27 cellular contexts compared by ENCODE assay signal in genomic region chr1:241679404-241679803, GRCh38. TPM values are rescaled to one million over a fixed set of nuclear protein-coding genes. Genes with fewer than 3 reads are reported as not detected.
DNase-seq lines count a peak whose midpoint lies in the region; FAIRE-seq and TF ChIP-seq lines count a peak whose summit lies in the region.
"Had no signal": no experiment of that assay in that cellular context is flagged by ENCODE, and none has a peak within 500 bp of the region (broad histone marks: within the 10 kb centered on the region; RNA-seq: fewer than 3 reads in every experiment).

No MANE protein-coding gene starts in this region.

- H3K4me1 ChIP-seq in H9 (ENCODE audit: insufficient read depth, low read length) (no peaks in the 10 kb centered on the region), MM.1S (ENCODE audit: low read length) (peaks cover 37% of the 10 kb centered on the region), keratinocyte (ENCODE audit: control insufficient read depth, extremely low read depth, insufficient read depth, low read length) (no peaks in the 10 kb centered on the region)
- H3K4me1 ChIP-seq: A549, BE2C had no signal

- H3K36me3 ChIP-seq in MM.1S (replicated peaks; ENCODE audit: insufficient read depth, low read length) (no peaks in the 10 kb centered on the region), keratinocyte (ENCODE audit: control insufficient read depth in 2 of 2, extremely low read depth in 1 of 2, insufficient read depth in 2 of 2, low read length in 2 of 2) (no peaks in the 10 kb centered on the region), WERI-Rb-1 (no peaks in the 10 kb centered on the region)
- H3K36me3 ChIP-seq: BE2C; BLaER1 treated with 17β-estradiol and CSF1 and Interleukin-3, amounts not matched to agents 10 nM and 100 nM; HAP-1 had no signal

- dilution Hi-C loops in keratinocyte (cut with MboI; ENCODE audit: extremely low pct_ligation_motif_present, low sequenced_read_pairs) = no loop called here

- no peak overlapping the region for H2BK20ac ChIP-seq in H9 (ENCODE audit: low read depth, low read length, poor library complexity, severe bottlenecking)

- no peak overlapping the region for H2BK12ac ChIP-seq in H9 (ENCODE audit: insufficient read length, low read depth, low read length)

- POLR2A ChIA-PET in HEK293T (lab: Yijun Ruan, JAX) = interaction anchor here (0.9 to 1.1 kb wide), 2 partner anchors 9 kb away, joined by 4 to 6 read pairs; no protein-coding TSS in a partner anchor

- peak; percentile 34 for DNase-seq in NCI-H82 (lab: John Stamatoyannopoulos, UW)
- DNase-seq in NCI-H82 treated with DMSO at 0.1 percent for 48 hours (lab: John Stamatoyannopoulos, UW; ENCODE audit: unreplicated experiment) = no peak
- DNase-seq in H9 = no peak
- DNase-seq in MM.1S = no peak
- no peak for DNase-seq in keratinocyte (ENCODE audit: low read depth, low spot score)
- no peak for DNase-seq in HEK293T (ENCODE audit: extremely low spot score)
- no peak for DNase-seq in WERI-Rb-1
- DNase-seq in anterior cingulate cortex (lab: John Stamatoyannopoulos, UW) = no peak
- DNase-seq: 8988T; ACHN; AML-193; BE2C; CD4-positive, alpha-beta T cell; CD8-positive, alpha-beta memory T cell; DMS 273 treated with DMSO at 0.1 percent for 48 hours; DMS79; EL; GDM1; GM23248 had no signal

- H3K4me1 Mint-ChIP-seq in H9 = no peaks in the 10 kb centered on the region
- H3K4me1 Mint-ChIP-seq: CD14-positive monocyte had no signal

- H2AFZ ChIP-seq in H9 (ENCODE audit: low read length) (no peak overlapping the region), MM.1S (ENCODE audit: low read length) (0 out of 2 replicates have a peak overlapping the region, but pooled peaks have one; percentile 7), keratinocyte (ENCODE audit: control insufficient read depth, low read length) (no peak overlapping the region)
- H2AFZ ChIP-seq: GM23248 had no signal

- TF ChIP-seq CTCF in H9 (conservative IDR thresholded peaks at IDR 0.05) (no peak), MM.1S (IDR thresholded peaks at IDR 0.05; ENCODE audit: low read length) (no peak), keratinocyte (optimal IDR thresholded peaks at IDR 0.05 in 1 of 3, IDR thresholded peaks at IDR 0.05 in 1 of 3, conservative IDR thresholded peaks at IDR 0.05 in 1 of 3; ENCODE audit: extremely low read depth in 1 of 3, insufficient read depth in 2 of 3, low read length in 3 of 3) (no peak), WERI-Rb-1 (IDR thresholded peaks at IDR 0.05; ENCODE audit: low read depth, low read length) (no peak)

- peak; percentile 41 for FAIRE-seq in keratinocyte (lab: Jason Lieb, UNC)
- FAIRE-seq: A549, D721Med, GM12878, GM19239 had no signal

- H3K27ac ChIP-seq in H9 (ENCODE audit: insufficient read length, low read depth, low read length) (no peak overlapping the region), MM.1S (ENCODE audit: low read length) (no peak overlapping the region), keratinocyte (ENCODE audit: control insufficient read depth, insufficient read depth, low read length) (no peak overlapping the region), WERI-Rb-1 (no peak overlapping the region)
- H3K27ac ChIP-seq: A549; BLaER1 treated with 17β-estradiol and CSF1 and Interleukin-3, amounts not matched to agents 10 nM and 100 nM; GM23248 had no signal

- no peaks in the 10 kb centered on the region for H3K9me1 ChIP-seq in keratinocyte (ENCODE audit: control insufficient read depth, extremely low read depth, insufficient read depth, low read length)

- no peak overlapping the region for H2BK120ac ChIP-seq in H9 (ENCODE audit: low read depth, low read length, poor library complexity, severe bottlenecking)

- H4K8ac ChIP-seq in H9 (replicated peaks; ENCODE audit: insufficient read length, low read depth, low read length) = no peak overlapping the region

- H3K14ac ChIP-seq in H9 (ENCODE audit: insufficient read depth, low read length) = no peak overlapping the region

- H3K4me3 ChIP-seq in MM.1S (ENCODE audit: low read length) = no peak overlapping the region
- no peak overlapping the region for H3K4me3 ChIP-seq in keratinocyte (ENCODE audit: control insufficient read depth in 2 of 3, extremely low read depth in 1 of 3, insufficient read depth in 2 of 3, low read depth in 1 of 3, low read length in 3 of 3)
- H3K4me3 ChIP-seq in WERI-Rb-1 (ENCODE audit: low read depth, low read length) = no peak overlapping the region
- H3K4me3 ChIP-seq: A549; BLaER1 treated with 17β-estradiol and CSF1 and Interleukin-3, amounts not matched to agents 10 nM and 100 nM; GM12878; GM23248; HAP-1 had no signal

- no peaks in the 10 kb centered on the region for H3K36me3 Mint-ChIP-seq in H9 (ENCODE audit: insufficient read depth in 1 of 3, low read depth in 3 of 3)
- H3K36me3 Mint-ChIP-seq: CD14-positive monocyte had no signal

- H2BK5ac ChIP-seq in H9 (ENCODE audit: insufficient read length, low read length) = no peak overlapping the region

- no peak overlapping the region for H2AK5ac ChIP-seq in H9 (ENCODE audit: insufficient read length, low read length)

- no peak overlapping the region for H3T11ph ChIP-seq in H9 (ENCODE audit: low read length)

- H3K27me3 ChIP-seq in H9 (ENCODE audit: insufficient read depth, low read length) (no peaks in the 10 kb centered on the region), MM.1S (replicated peaks; ENCODE audit: insufficient read depth, low read length) (no peaks in the 10 kb centered on the region), keratinocyte (ENCODE audit: control insufficient read depth, extremely low read depth, insufficient read depth, low read length) (no peaks in the 10 kb centered on the region), WERI-Rb-1 (ENCODE audit: insufficient read depth, low read depth, severe bottlenecking) (peaks cover 41% of the 10 kb centered on the region)
- H3K27me3 ChIP-seq: BLaER1 treated with 17β-estradiol and CSF1 and Interleukin-3, amounts not matched to agents 10 nM and 100 nM had no signal

- no peak overlapping the region for H3K18ac ChIP-seq in H9 (ENCODE audit: insufficient read length, low read depth, low read length)

- H3K9me2 ChIP-seq in MM.1S (replicated peaks; ENCODE audit: insufficient read depth, low read length) = no peaks in the 10 kb centered on the region

- no peak overlapping the region for H3K4me3 Mint-ChIP-seq in H9
- H3K4me3 Mint-ChIP-seq: CD14-positive monocyte; CD8-positive, alpha-beta memory T cell had no signal

- no peak overlapping the region for H2BK15ac ChIP-seq in H9 (ENCODE audit: low read depth, low read length)

- no peaks in the 10 kb centered on the region for H3K23me2 ChIP-seq in H9 (ENCODE audit: insufficient read length, low read depth, low read length, poor library complexity, severe bottlenecking)

- H3K23ac ChIP-seq in H9 (ENCODE audit: insufficient read length, low read depth, low read length) = no peak overlapping the region

- no CpG with 5 or more reads among the region's 4 CpGs for WGBS in H9 (ENCODE audit: extremely low coverage, insufficient read length, low lambda C conversion rate)

- H3K9me3 ChIP-seq in H9 (ENCODE audit: control insufficient read depth, low read depth, low read length) (no peaks in the 10 kb centered on the region), MM.1S (replicated peaks; ENCODE audit: insufficient read depth, low read length) (no peaks in the 10 kb centered on the region), keratinocyte (ENCODE audit: control insufficient read depth, low read depth, low read length) (no peaks in the 10 kb centered on the region), WERI-Rb-1 (ENCODE audit: severe bottlenecking) (peaks cover 4% of the 10 kb centered on the region)
- H3K9me3 ChIP-seq: A549; BE2C; BLaER1 treated with 17β-estradiol and CSF1 and Interleukin-3, amounts not matched to agents 10 nM and 100 nM; HAP-1 had no signal

- no peaks in the 10 kb centered on the region for H3K9me3 Mint-ChIP-seq in H9
- H3K9me3 Mint-ChIP-seq: CD4-positive, alpha-beta T cell had no signal

- no peak overlapping the region for H3K4ac ChIP-seq in H9 (ENCODE audit: low read depth, low read length)

- H3K79me2 ChIP-seq in H9 (ENCODE audit: insufficient read depth, low read length) = no peaks in the 10 kb centered on the region
- H3K79me2 ChIP-seq in MM.1S (ENCODE audit: low read length) = no peaks in the 10 kb centered on the region
- H3K79me2 ChIP-seq in keratinocyte (ENCODE audit: control insufficient read depth, insufficient read depth, low read length) = no peaks in the 10 kb centered on the region

- peak overlapping the region; percentile 70 for H3K56ac ChIP-seq in H9 (ENCODE audit: insufficient read length, low read depth, low read length)

- H3K79me1 ChIP-seq in H9 (ENCODE audit: insufficient read depth, low read depth, low read length, poor library complexity, severe bottlenecking) = no peaks in the 10 kb centered on the region

- CTCF ChIA-PET in HEK293T (lab: Yijun Ruan, JAX) = interaction anchor here (0.8 kb wide), 1 partner anchor 15 kb away, joined by 4 read pairs; no protein-coding TSS in a partner anchor

- H3K9ac ChIP-seq in H9 (ENCODE audit: extremely low read depth, insufficient read length, low read length) (no peak overlapping the region), MM.1S (ENCODE audit: low read length) (no peak overlapping the region), keratinocyte (ENCODE audit: control insufficient read depth, extremely low read depth, insufficient read depth, low read length) (no peak overlapping the region)
- H3K9ac ChIP-seq: BLaER1 treated with 17β-estradiol and CSF1 and Interleukin-3, amounts not matched to agents 10 nM and 100 nM; GM23248 had no signal

- no peak overlapping the region for H4K5ac ChIP-seq in H9 (ENCODE audit: insufficient read length, low read depth, low read length)

- H3K27ac Mint-ChIP-seq in H9 = no peak overlapping the region
- H3K27ac Mint-ChIP-seq: CD14-positive monocyte; CD4-positive, alpha-beta T cell; CD8-positive, alpha-beta memory T cell had no signal

- H3K27me3 Mint-ChIP-seq in H9 (ENCODE audit: low read depth) = no peaks in the 10 kb centered on the region
- H3K27me3 Mint-ChIP-seq: CD4-positive, alpha-beta T cell had no signal

- H3F3A ChIP-seq in MM.1S (ENCODE audit: insufficient read depth, low read length) = peaks cover 14% of the 10 kb centered on the region

- H4K91ac ChIP-seq in H9 (ENCODE audit: insufficient read length, low read depth, low read length) = no peak overlapping the region

- H3K4me2 ChIP-seq in H9 (ENCODE audit: insufficient read depth, insufficient read length, low read length) (no peak overlapping the region), MM.1S (ENCODE audit: low read depth, low read length) (0 out of 2 replicates have a peak overlapping the region, but pooled peaks have one; percentile 76), keratinocyte (ENCODE audit: control insufficient read depth, extremely low read depth, insufficient read depth, low read depth, low read length) (no peak overlapping the region)
- H3K4me2 ChIP-seq: A549; BLaER1 treated with 17β-estradiol and CSF1 and Interleukin-3, amounts not matched to agents 10 nM and 100 nM had no signal

- H4K20me1 ChIP-seq in H9 (ENCODE audit: control insufficient read depth, insufficient read depth, insufficient read length) = no peaks in the 10 kb centered on the region
- no peaks in the 10 kb centered on the region for H4K20me1 ChIP-seq in MM.1S (ENCODE audit: insufficient read depth, low read length)
- H4K20me1 ChIP-seq in keratinocyte (ENCODE audit: control insufficient read depth, extremely low read depth, insufficient read depth, low read length) = no peaks in the 10 kb centered on the region
- H4K20me1 ChIP-seq: BLaER1 treated with 17β-estradiol and CSF1 and Interleukin-3, amounts not matched to agents 10 nM and 100 nM had no signal

RNA-seq across cellular contexts. Expression of gene WDR64, which starts 27.3 kb away (rescaled TPM):
- total RNA-seq in H9 (2021) = not detected in 2 replicates
- not detected in 3 replicates for polyA plus RNA-seq in keratinocyte
- polyA plus RNA-seq in keratinocyte (2011; ENCODE audit: low read depth) = not detected
- polyA plus RNA-seq in keratinocyte (2011; cell fraction: cytosol; rRNA removed) = not detected in 2 replicates
- not detected in 2 replicates for polyA plus RNA-seq in keratinocyte (2011; cell fraction: nucleus; rRNA removed)
- not detected in 2 replicates for polyA plus RNA-seq in keratinocyte (2012; ENCODE audit: low replicate concordance)
- not detected in 3 replicates for polyA minus RNA-seq in keratinocyte
- not detected for polyA minus RNA-seq in keratinocyte (2011; cell fraction: cytosol; rRNA and poly(A)+ RNA removed)
- not detected in 2 replicates for polyA minus RNA-seq in keratinocyte (2011; cell fraction: nucleus; rRNA and poly(A)+ RNA removed)
- total RNA-seq: CD8-positive, alpha-beta memory T cell; GM12878; GM23248; H4 had no signal
- polyA plus RNA-seq: A549, CD14-positive monocyte, GM23248 had no signal

RNA-seq across cellular contexts. Expression of gene CHML, which starts 39.2 kb away (rescaled TPM):
- 43.7 and 45.7 TPM in 2 replicates for total RNA-seq in H9 (2021)
- 5.2 to 8.3 TPM (median 7.3 TPM) in 3 replicates for polyA plus RNA-seq in keratinocyte
- 3.7 TPM for polyA plus RNA-seq in keratinocyte (2011; ENCODE audit: low read depth)
- 2.0 and 6.1 TPM in 2 replicates for polyA plus RNA-seq in keratinocyte (2011; cell fraction: cytosol; rRNA removed)
- 8.0 and 10.0 TPM in 2 replicates for polyA plus RNA-seq in keratinocyte (2011; cell fraction: nucleus; rRNA removed)
- polyA plus RNA-seq in keratinocyte (2012; ENCODE audit: low replicate concordance) = 3.6 and 6.4 TPM in 2 replicates
- 13.1 to 28.4 TPM (median 22.4 TPM) in 3 replicates for polyA minus RNA-seq in keratinocyte
- polyA minus RNA-seq in keratinocyte (2011; cell fraction: cytosol; rRNA and poly(A)+ RNA removed) = 9.0 TPM
- 10.2 and 19.5 TPM in 2 replicates for polyA minus RNA-seq in keratinocyte (2011; cell fraction: nucleus; rRNA and poly(A)+ RNA removed)

RNA-seq across cellular contexts. Expression of gene OPN3, which starts 39.2 kb away (rescaled TPM):
- total RNA-seq in H9 (2021) = 8.6 and 10.0 TPM in 2 replicates
- polyA plus RNA-seq in keratinocyte = 33.4 to 65.0 TPM (median 48.4 TPM) in 3 replicates
- 15.3 TPM for polyA plus RNA-seq in keratinocyte (2011; ENCODE audit: low read depth)
- polyA plus RNA-seq in keratinocyte (2011; cell fraction: cytosol; rRNA removed) = 31.8 and 54.4 TPM in 2 replicates
- 23.5 and 27.7 TPM in 2 replicates for polyA plus RNA-seq in keratinocyte (2011; cell fraction: nucleus; rRNA removed)
- 22.1 and 36.1 TPM in 2 replicates for polyA plus RNA-seq in keratinocyte (2012; ENCODE audit: low replicate concordance)
- polyA minus RNA-seq in keratinocyte = 26.1 to 46.6 TPM (median 33.7 TPM) in 3 replicates
- polyA minus RNA-seq in keratinocyte (2011; cell fraction: cytosol; rRNA and poly(A)+ RNA removed) = 42.2 TPM
- polyA minus RNA-seq in keratinocyte (2011; cell fraction: nucleus; rRNA and poly(A)+ RNA removed) = 13.8 and 23.7 TPM in 2 replicates
